1 cellular context compared by ENCODE assay signal in the genomic region with DNA sequence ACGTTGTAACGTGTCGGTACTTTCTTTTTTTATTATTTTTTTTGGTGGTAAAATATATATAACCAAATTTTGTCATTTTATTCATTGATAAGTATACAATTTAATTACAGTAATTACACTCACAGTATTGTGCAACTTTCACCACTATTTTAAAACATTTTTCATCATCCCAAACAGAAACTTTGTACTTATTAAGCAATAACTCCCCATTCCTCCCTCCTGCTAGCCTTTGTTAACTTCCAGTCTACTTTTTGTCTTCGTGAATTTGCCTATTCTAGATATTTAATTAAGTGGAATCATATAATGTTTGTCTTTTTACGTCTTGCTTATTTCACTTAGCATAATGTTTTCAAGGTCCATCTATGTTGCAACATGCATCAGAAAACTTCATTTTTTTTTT.
TF ChIP-seq lines count a peak whose summit lies in the region.

No MANE protein-coding gene starts in this region.

TF ChIP-seq in liver, 16 proteins besides CTCF, POLR2A, EP300 and RAD21 (continued from another document):
- TF ChIP-seq GABPA (IDR thresholded peaks at IDR 0.05 in 1 of 2, conservative IDR thresholded peaks at IDR 0.05 in 1 of 2): no peak
